18 cellular contexts compared by ENCODE assay signal in genomic region chr12:74119811-74120362, GRCh38.
"Had no signal": no experiment of that assay in that cellular context is flagged by ENCODE, and none has a peak within 500 bp of the region (broad histone marks: within the 10 kb centered on the region; RNA-seq: fewer than 3 reads in every experiment).

No MANE protein-coding gene starts in this region.

- H3K36me3 ChIP-seq: esophagus muscularis mucosa, left ventricle myocardium inferior, ovary, stomach, thyroid gland had no signal

- H3K27ac Mint-ChIP-seq: activated CD8-positive, alpha-beta T cell treated with anti-CD3 and anti-CD28 coated beads, Interleukin-2, amount 10 ng/mL, durations not matched to agents 7 days and 5 days; dendritic cell treated with granulocyte-macrophage colony-stimulating factor and Interleukin-4, amounts not matched to agents 40 ng/mL and 50 ng/mL, for 4 days; endodermal cell had no signal

- H3K9me3 ChIP-seq: esophagus muscularis mucosa, left ventricle myocardium inferior, ovary, stomach, thyroid gland had no signal

- H3K4me1 ChIP-seq: esophagus muscularis mucosa, left ventricle myocardium inferior, stomach, thyroid gland had no signal

- H3K4me1 Mint-ChIP-seq: central memory CD8-positive, alpha-beta T cell had no signal

- H3K4me3 Mint-ChIP-seq: activated CD8-positive, alpha-beta T cell treated with anti-CD3 and anti-CD28 coated beads, Interleukin-2, amount 10 ng/mL, durations not matched to agents 7 days and 5 days; central memory CD8-positive, alpha-beta T cell; dendritic cell treated with granulocyte-macrophage colony-stimulating factor and Interleukin-4, amounts not matched to agents 40 ng/mL and 50 ng/mL, for 4 days; endodermal cell; neural crest cell had no signal

- DNase-seq: activated CD4-positive, alpha-beta T cell treated with anti-CD3 and anti-CD28 coated beads for 1 hour; activated CD8-positive, alpha-beta memory T cell treated with anti-CD3 and anti-CD28 coated beads, Interleukin-2, amount 50 U/mL, for 48 hours; activated CD8-positive, alpha-beta T cell treated with anti-CD3 and anti-CD28 coated beads, Interleukin-2, amount 10 ng/mL, durations not matched to agents 7 days and 5 days; activated naive CD4-positive, alpha-beta T cell; glutamatergic neuron; islet precursor cell; left ventricle myocardium inferior; ovary; retina; stimulated activated CD4-positive, alpha-beta T cell treated with anti-CD3 and anti-CD28 coated beads, Interleukin-4, amount 100 ng/mL, for 1 hour; stomach; T-helper 9 cell; thyroid gland had no signal

- H3K4me3 ChIP-seq: esophagus muscularis mucosa, left ventricle myocardium inferior, ovary, stomach, thyroid gland had no signal

- H3K27ac ChIP-seq: esophagus muscularis mucosa, left ventricle myocardium inferior, ovary, stomach, thyroid gland had no signal

- H3K9me3 Mint-ChIP-seq: dendritic cell treated with granulocyte-macrophage colony-stimulating factor and Interleukin-4, amounts not matched to agents 40 ng/mL and 50 ng/mL, for 4 days; neural crest cell had no signal

- H3K27me3 Mint-ChIP-seq: central memory CD8-positive, alpha-beta T cell; dendritic cell treated with granulocyte-macrophage colony-stimulating factor and Interleukin-4, amounts not matched to agents 40 ng/mL and 50 ng/mL, for 4 days had no signal

- ATAC-seq: activated CD8-positive, alpha-beta T cell treated with anti-CD3 and anti-CD28 coated beads, Interleukin-2, amount 10 ng/mL, durations not matched to agents 7 days and 5 days had no signal

- H3K27me3 ChIP-seq: esophagus muscularis mucosa, ovary, stomach, thyroid gland had no signal
